28 cellular contexts compared by ENCODE assay signal in genomic region chr2:77588438-77588837, GRCh38.
"Had no signal": no experiment of that assay in that cellular context is flagged by ENCODE, and none has a peak within 500 bp of the region (broad histone marks: within the 10 kb centered on the region; RNA-seq: fewer than 3 reads in every experiment).

No MANE protein-coding gene starts in this region.

- H3K27me3 Mint-ChIP-seq: naive B cell had no signal

- H3K27ac ChIP-seq: coronary artery, dorsolateral prefrontal cortex, epithelial cell of prostate, esophagus squamous epithelium, gastrocnemius medialis, heart right ventricle, left lung, lower lobe of right lung had no signal

- H3K4me1 Mint-ChIP-seq: naive B cell had no signal

- H3K36me3 Mint-ChIP-seq: naive B cell had no signal

- H3K4me3 Mint-ChIP-seq: mesothelial cell of epicardium, naive B cell had no signal

- H3K4me3 ChIP-seq: coronary artery, dorsolateral prefrontal cortex, esophagus squamous epithelium, gastrocnemius medialis, heart right ventricle, left lung, lower lobe of right lung, mucosa of descending colon had no signal

- H3K27ac Mint-ChIP-seq: naive B cell had no signal

- H3K27me3 ChIP-seq: dorsolateral prefrontal cortex, esophagus squamous epithelium, gastrocnemius medialis, heart right ventricle, left lung had no signal

- H3K4me1 ChIP-seq: esophagus squamous epithelium, gastrocnemius medialis, heart right ventricle, left lung, lower lobe of right lung had no signal

- FAIRE-seq: colon, endometrium, islet of Langerhans, keratinocyte had no signal

- ATAC-seq: esophagus mucosa, gastrocnemius medialis, heart right ventricle, left cardiac atrium, left lung, left ventricle myocardium superior, lower lobe of right lung, mucosa of descending colon had no signal

- H3K36me3 ChIP-seq: esophagus squamous epithelium, gastrocnemius medialis, heart right ventricle, left lung, lower lobe of right lung had no signal

- DNase-seq: dermis blood vessel endothelial cell; dorsolateral prefrontal cortex; effector CD4-positive, alpha-beta T cell; effector memory CD4-positive, alpha-beta T cell; erythroblast; esophagus squamous epithelium; foreskin fibroblast; foreskin melanocyte; gastrocnemius medialis; glutamatergic neuron; head of caudate nucleus; heart right ventricle; hippocampal formation; left cardiac atrium; left lung; left ventricle myocardium superior; lower lobe of right lung; mesenchymal stem cell; mucosa of descending colon; naive B cell had no signal

- H3K9me3 ChIP-seq: gastrocnemius medialis, lower lobe of right lung, mucosa of descending colon had no signal
